Comparison of ENCODE assay signal across 16 cellular contexts in the genomic region with DNA sequence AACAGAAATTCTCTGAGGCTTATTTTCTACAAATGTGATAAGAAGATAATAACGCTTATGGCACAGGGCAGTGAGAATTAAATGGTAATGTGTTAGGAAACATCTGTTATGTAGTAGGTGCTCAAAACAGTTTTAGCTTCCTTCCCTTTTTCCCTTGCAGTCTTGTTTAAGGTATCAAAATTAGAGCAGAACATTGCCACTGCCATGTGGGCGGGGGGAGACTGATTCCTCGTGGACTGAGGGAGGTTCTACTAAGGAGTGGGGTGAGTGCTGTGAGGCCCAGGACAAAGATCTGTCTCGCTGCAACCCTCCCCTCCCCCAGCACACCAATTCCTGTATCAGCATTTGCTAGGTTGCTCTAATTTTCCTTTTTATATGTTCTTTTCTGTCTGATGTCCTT.
"Had no signal": no experiment of that assay in that cellular context is flagged by ENCODE, and none has a peak within 500 bp of the region (broad histone marks: within the 10 kb centered on the region; RNA-seq: fewer than 3 reads in every experiment).

No MANE protein-coding gene starts in this region.

- ATAC-seq: activated CD4-positive, alpha-beta T cell treated with anti-CD3 and anti-CD28 coated beads for 36 hours; effector memory CD8-positive, alpha-beta T cell; left cardiac atrium; mucosa of descending colon; pancreas; sciatic nerve; stimulated activated effector memory CD8-positive, alpha-beta T cell treated with anti-CD3 and anti-CD28 coated beads, Interleukin-12 subunit alpha, Interleukin-12 subunit beta, amount 100 ng/mL, for 72 hours had no signal

- FAIRE-seq: pancreas had no signal

- DNase-seq: activated CD4-positive, alpha-beta T cell treated with anti-CD3 and anti-CD28 coated beads for 36 hours; activated CD4-positive, alpha-beta T cell treated with anti-CD3 and anti-CD28 coated beads, Interleukin-2, amount 50 U/mL, for 48 hours; activated T-cell treated with anti-CD3 and anti-CD28 coated beads for 4 hours; effector memory CD8-positive, alpha-beta T cell; esophagus squamous epithelium; left cardiac atrium; mesenchymal stem cell; mucosa of descending colon; naive B cell; pancreas; stimulated activated CD4-positive, alpha-beta T cell treated with anti-CD3 and anti-CD28 coated beads, Interleukin-4, amount 100 ng/mL, for 24 hours; stomach; T-helper 1 cell; T1000 had no signal
